ENCODE assay signal across 8 cellular contexts in the genomic region with DNA sequence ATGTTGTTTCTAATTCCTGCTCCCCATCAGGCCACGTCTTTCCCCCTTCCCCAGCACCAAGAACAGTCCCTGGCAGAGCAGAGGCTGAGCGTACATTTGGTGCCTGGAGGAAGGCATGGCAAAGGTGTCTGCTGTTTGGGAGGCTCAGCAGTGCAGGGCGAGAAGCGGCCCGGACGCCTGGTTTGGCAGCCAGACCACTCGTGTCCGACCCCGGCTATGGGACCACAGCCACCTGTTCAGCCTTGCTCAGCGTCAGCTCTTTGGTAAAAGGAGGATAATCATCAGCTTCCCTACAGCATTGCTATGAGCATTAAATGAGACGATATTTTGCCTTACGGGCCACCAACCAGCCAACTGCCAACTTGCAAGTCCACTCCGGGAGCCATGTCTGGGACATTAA.
"Had no signal": no experiment of that assay in that cellular context is flagged by ENCODE, and none has a peak within 500 bp of the region (broad histone marks: within the 10 kb centered on the region; RNA-seq: fewer than 3 reads in every experiment).

No MANE protein-coding gene starts in this region.

- FAIRE-seq: HTR-8/SVneo, K562 had no signal

- H3K4me3 ChIP-seq: GM23248, K562 had no signal

- H3K27ac ChIP-seq: GM23248 had no signal

- ATAC-seq: K562 had no signal

- H2AFZ ChIP-seq: GM23248 had no signal

- DNase-seq: GM23248, GOT3, H7, HCEC 1CT, IMR-90, KG1 had no signal

- H3K9ac ChIP-seq: GM23248 had no signal
